ENCODE assay signal across 2 cellular contexts in the genomic region with DNA sequence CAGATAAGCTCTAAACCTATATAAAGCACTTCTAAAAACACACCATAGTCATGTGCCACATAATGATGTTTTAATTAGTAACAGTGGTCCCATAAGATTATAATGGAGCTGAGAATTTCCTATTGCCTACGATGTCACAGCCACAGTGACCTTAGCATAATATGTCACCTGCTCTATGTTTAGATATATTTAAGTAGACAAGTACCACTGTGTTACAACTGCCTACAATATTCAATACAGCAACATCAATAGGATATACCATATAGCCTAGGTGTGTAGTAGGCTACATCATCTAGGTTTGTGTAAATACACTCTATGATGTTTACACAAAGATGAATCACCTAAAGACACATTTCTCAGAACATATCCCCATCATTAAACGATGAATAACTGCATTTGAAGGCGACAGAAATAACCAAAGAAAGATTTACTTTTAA.
A peak's percentile ranks its signal among the peaks of the same experiment; 100 is the strongest.
TF ChIP-seq lines count a peak whose summit lies in the region.

No MANE protein-coding gene starts in this region.

TF ChIP-seq in HEK293, 187 proteins besides CTCF, POLR2A, EP300 and RAD21 (continued from another document):
- TF ChIP-seq ZNF416 (tag by site-specific recombination; IDR thresholded peaks at IDR 0.05) (no peak), ZNF501 (tag by site-specific recombination; IDR thresholded peaks at IDR 0.05) (no peak), PRDM6 (tag by site-specific recombination; IDR thresholded peaks at IDR 0.05) (0 out of 2 replicates have a peak, but pooled peaks have one; percentile 15), ZNF155 (tag by site-specific recombination; IDR thresholded peaks at IDR 0.05) (no peak), SP7 (tag by site-specific recombination; IDR thresholded peaks at IDR 0.05) (peak; percentile 53), RBAK (tag by site-specific recombination; IDR thresholded peaks at IDR 0.05) (no peak), ZNF121 (tag by site-specific recombination; IDR thresholded peaks at IDR 0.05) (no peak), ZNF792 (tag by site-specific recombination; IDR thresholded peaks at IDR 0.05) (no peak), ZNF473 (tag by site-specific recombination; IDR thresholded peaks at IDR 0.05) (no peak), ZFP37 (tag by site-specific recombination; IDR thresholded peaks at IDR 0.05) (no peak), ZEB2 (tag by site-specific recombination; IDR thresholded peaks at IDR 0.05) (no peak), BCL11A (tag by site-specific recombination; IDR thresholded peaks at IDR 0.05; ENCODE audit: low read depth) (no peak), ZNF175 (tag by site-specific recombination; IDR thresholded peaks at IDR 0.05) (no peak), REST (tag by site-specific recombination; IDR thresholded peaks at IDR 0.05) (no peak), ZXDB (tag by site-specific recombination; IDR thresholded peaks at IDR 0.05) (no peak), ZSCAN30 (tag by site-specific recombination; IDR thresholded peaks at IDR 0.05) (no peak)

TF ChIP-seq in WTC11, 78 proteins besides CTCF, POLR2A, EP300 and RAD21 (continued from another document):
- TF ChIP-seq, protein P1, sequence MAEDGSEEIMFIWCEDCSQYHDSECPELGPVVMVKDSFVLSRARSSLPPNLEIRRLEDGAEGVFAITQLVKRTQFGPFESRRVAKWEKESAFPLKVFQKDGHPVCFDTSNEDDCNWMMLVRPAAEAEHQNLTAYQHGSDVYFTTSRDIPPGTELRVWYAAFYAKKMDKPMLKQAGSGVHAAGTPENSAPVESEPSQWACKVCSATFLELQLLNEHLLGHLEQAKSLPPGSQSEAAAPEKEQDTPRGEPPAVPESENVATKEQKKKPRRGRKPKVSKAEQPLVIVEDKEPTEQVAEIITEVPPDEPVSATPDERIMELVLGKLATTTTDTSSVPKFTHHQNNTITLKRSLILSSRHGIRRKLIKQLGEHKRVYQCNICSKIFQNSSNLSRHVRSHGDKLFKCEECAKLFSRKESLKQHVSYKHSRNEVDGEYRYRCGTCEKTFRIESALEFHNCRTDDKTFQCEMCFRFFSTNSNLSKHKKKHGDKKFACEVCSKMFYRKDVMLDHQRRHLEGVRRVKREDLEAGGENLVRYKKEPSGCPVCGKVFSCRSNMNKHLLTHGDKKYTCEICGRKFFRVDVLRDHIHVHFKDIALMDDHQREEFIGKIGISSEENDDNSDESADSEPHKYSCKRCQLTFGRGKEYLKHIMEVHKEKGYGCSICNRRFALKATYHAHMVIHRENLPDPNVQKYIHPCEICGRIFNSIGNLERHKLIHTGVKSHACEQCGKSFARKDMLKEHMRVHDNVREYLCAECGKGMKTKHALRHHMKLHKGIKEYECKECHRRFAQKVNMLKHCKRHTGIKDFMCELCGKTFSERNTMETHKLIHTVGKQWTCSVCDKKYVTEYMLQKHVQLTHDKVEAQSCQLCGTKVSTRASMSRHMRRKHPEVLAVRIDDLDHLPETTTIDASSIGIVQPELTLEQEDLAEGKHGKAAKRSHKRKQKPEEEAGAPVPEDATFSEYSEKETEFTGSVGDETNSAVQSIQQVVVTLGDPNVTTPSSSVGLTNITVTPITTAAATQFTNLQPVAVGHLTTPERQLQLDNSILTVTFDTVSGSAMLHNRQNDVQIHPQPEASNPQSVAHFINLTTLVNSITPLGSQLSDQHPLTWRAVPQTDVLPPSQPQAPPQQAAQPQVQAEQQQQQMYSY (CRISPR knock-in tag; IDR thresholded peaks at IDR 0.05): no peak
- TF ChIP-seq EMX1 (CRISPR knock-in tag; IDR thresholded peaks at IDR 0.05) (no peak), USF1 (CRISPR knock-in tag; IDR thresholded peaks at IDR 0.05) (no peak), RORB (CRISPR knock-in tag; IDR thresholded peaks at IDR 0.05) (no peak), ZNF416 (CRISPR knock-in tag; IDR thresholded peaks at IDR 0.05) (no peak), MXD4 (CRISPR knock-in tag; IDR thresholded peaks at IDR 0.05; ENCODE audit: borderline replicate concordance) (no peak)
- TF ChIP-seq, protein P2, sequence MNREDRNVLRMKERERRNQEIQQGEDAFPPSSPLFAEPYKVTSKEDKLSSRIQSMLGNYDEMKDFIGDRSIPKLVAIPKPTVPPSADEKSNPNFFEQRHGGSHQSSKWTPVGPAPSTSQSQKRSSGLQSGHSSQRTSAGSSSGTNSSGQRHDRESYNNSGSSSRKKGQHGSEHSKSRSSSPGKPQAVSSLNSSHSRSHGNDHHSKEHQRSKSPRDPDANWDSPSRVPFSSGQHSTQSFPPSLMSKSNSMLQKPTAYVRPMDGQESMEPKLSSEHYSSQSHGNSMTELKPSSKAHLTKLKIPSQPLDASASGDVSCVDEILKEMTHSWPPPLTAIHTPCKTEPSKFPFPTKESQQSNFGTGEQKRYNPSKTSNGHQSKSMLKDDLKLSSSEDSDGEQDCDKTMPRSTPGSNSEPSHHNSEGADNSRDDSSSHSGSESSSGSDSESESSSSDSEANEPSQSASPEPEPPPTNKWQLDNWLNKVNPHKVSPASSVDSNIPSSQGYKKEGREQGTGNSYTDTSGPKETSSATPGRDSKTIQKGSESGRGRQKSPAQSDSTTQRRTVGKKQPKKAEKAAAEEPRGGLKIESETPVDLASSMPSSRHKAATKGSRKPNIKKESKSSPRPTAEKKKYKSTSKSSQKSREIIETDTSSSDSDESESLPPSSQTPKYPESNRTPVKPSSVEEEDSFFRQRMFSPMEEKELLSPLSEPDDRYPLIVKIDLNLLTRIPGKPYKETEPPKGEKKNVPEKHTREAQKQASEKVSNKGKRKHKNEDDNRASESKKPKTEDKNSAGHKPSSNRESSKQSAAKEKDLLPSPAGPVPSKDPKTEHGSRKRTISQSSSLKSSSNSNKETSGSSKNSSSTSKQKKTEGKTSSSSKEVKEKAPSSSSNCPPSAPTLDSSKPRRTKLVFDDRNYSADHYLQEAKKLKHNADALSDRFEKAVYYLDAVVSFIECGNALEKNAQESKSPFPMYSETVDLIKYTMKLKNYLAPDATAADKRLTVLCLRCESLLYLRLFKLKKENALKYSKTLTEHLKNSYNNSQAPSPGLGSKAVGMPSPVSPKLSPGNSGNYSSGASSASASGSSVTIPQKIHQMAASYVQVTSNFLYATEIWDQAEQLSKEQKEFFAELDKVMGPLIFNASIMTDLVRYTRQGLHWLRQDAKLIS (CRISPR knock-in tag; IDR thresholded peaks at IDR 0.05; ENCODE audit: borderline replicate concordance): no peak
TF ChIP-seq in WTC11: peak in this region for 0.
